8 cellular contexts compared by ENCODE assay signal in genomic region chr7:139340808-139341057, GRCh38. TPM values are rescaled to one million over a fixed set of nuclear protein-coding genes. Genes with fewer than 3 reads are reported as not detected.
A peak's percentile ranks its signal among the peaks of the same experiment; 100 is the strongest.
DNase-seq lines count a peak whose midpoint lies in the region; ATAC-seq and TF ChIP-seq lines count a peak whose summit lies in the region.

No MANE protein-coding gene starts in this region.

- H3K4me2 ChIP-seq in Loucy (ENCODE audit: low read depth, low read length, poor library complexity, severe bottlenecking), result peak overlapping the region; percentile 96

- H3K27me3 Mint-ChIP-seq in central memory CD8-positive, alpha-beta T cell, result peaks cover 10% of the 10 kb centered on the region

- H3K9me3 Mint-ChIP-seq in central memory CD8-positive, alpha-beta T cell, result peaks cover 6% of the 10 kb centered on the region

- peaks cover 7% of the 10 kb centered on the region for H3K27me3 ChIP-seq in Loucy (ENCODE audit: insufficient read depth, low read length, poor library complexity, severe bottlenecking)
- H3K27me3 ChIP-seq in mucosa of stomach (ENCODE audit: control insufficient read depth, insufficient read depth, low read length), result no peaks in the 10 kb centered on the region

- no peaks in the 10 kb centered on the region for H4K20me1 ChIP-seq in Loucy (ENCODE audit: insufficient read depth, low read length, poor library complexity, severe bottlenecking)

- H3K4me3 ChIP-seq in Loucy (ENCODE audit: low read length, poor library complexity, severe bottlenecking) (peak overlapping the region; percentile 91), mucosa of stomach (ENCODE audit: low read length) (peak overlapping the region; percentile 86)

- H3K9me3 ChIP-seq in Loucy (ENCODE audit: insufficient read depth, low read depth, low read length) (no peaks in the 10 kb centered on the region), mucosa of stomach (ENCODE audit: control insufficient read depth, low read length) (no peaks in the 10 kb centered on the region)

- H3K79me2 ChIP-seq in Loucy (ENCODE audit: insufficient read depth, low read length), result peaks cover 34% of the 10 kb centered on the region

- H3K9ac ChIP-seq in Loucy (ENCODE audit: low read depth, low read length, poor library complexity, severe bottlenecking), result peak overlapping the region; percentile 100
- H3K9ac ChIP-seq in mucosa of stomach (ENCODE audit: low read length), result peak overlapping the region; percentile 95

- H3K4me3 Mint-ChIP-seq in central memory CD8-positive, alpha-beta T cell, result peak overlapping the region; percentile 91

- peak overlapping the region; percentile 95; the same call in 1 of the 2 replicates for H2AFZ ChIP-seq in Loucy (ENCODE audit: low read length)

- ATAC-seq in central memory CD8-positive, alpha-beta T cell (replicated peaks; ENCODE audit: extremely low read depth, poor library complexity, severe bottlenecking), result no peak
- no peak for ATAC-seq in HG02973 (IDR thresholded peaks at IDR 0.05; ENCODE audit: unreplicated experiment)

- H3F3A ChIP-seq in Loucy (ENCODE audit: low read depth), result peaks cover 15% of the 10 kb centered on the region

- H3K27ac Mint-ChIP-seq in central memory CD8-positive, alpha-beta T cell (ENCODE audit: low read depth), result peak overlapping the region; percentile 99

- peaks cover 27% of the 10 kb centered on the region for H3K4me1 Mint-ChIP-seq in central memory CD8-positive, alpha-beta T cell

- H3K4me1 ChIP-seq in Loucy (ENCODE audit: insufficient read depth, low read length, poor library complexity, severe bottlenecking), result peaks cover 11% of the 10 kb centered on the region
- H3K4me1 ChIP-seq in mucosa of stomach (ENCODE audit: control insufficient read depth, insufficient read depth, low read length), result peaks cover 7% of the 10 kb centered on the region

- DNase-seq in Caki2 (ENCODE audit: low read depth) (peak; percentile 89), GM19240 (ENCODE audit: insufficient read length, low spot score) (no peak), DMS53 treated with DMSO at 0.1 percent for 48 hours (lab: John Stamatoyannopoulos, UW; ENCODE audit: unreplicated experiment) (no peak), GF-D8 (lab: John Stamatoyannopoulos, UW) (no peak)
- DNase-seq in central memory CD8-positive, alpha-beta T cell (ENCODE audit: low spot score in 2 of 2), result no peak

- H3K9me2 ChIP-seq in Loucy (replicated peaks; ENCODE audit: low read depth, low read length), result no peaks in the 10 kb centered on the region

- in situ Hi-C loops in Caki2 (cut with HindIII; ENCODE audit: low pct_unique_long_range_greater_than_20kb, low sequenced_read_pairs), result no loop called here

- peaks cover 29% of the 10 kb centered on the region for H3K36me3 Mint-ChIP-seq in central memory CD8-positive, alpha-beta T cell (ENCODE audit: insufficient read depth)

- H3K36me3 ChIP-seq in Loucy (ENCODE audit: insufficient read depth, low read length) (no peaks in the 10 kb centered on the region), mucosa of stomach (ENCODE audit: control insufficient read depth, insufficient read depth, low read length) (no peaks in the 10 kb centered on the region)

- TF ChIP-seq CTCF in Loucy (conservative IDR thresholded peaks at IDR 0.05; ENCODE audit: low read length), result no peak

RNA-seq across cellular contexts. Expression of gene FMC1, which starts 0.4 kb away (rescaled TPM):
- total RNA-seq in Caki2 (2014; rRNA removed; shearing (Covaris generic); ENCODE audit: low replicate concordance), result 15.9 and 48.3 TPM in 2 replicates

RNA-seq across cellular contexts. Expression of gene LUC7L2, which starts 19.0 kb away (rescaled TPM):
- 37.1 and 37.5 TPM in 2 replicates for total RNA-seq in Caki2 (2014; rRNA removed; shearing (Covaris generic); ENCODE audit: low replicate concordance)
